Comparison of ENCODE assay signal across 8 cellular contexts in genomic region chr1:68120136-68120791, GRCh38.
A peak's percentile ranks its signal among the peaks of the same experiment; 100 is the strongest.
DNase-seq lines count a peak whose midpoint lies in the region; ATAC-seq, FAIRE-seq and TF ChIP-seq lines count a peak whose summit lies in the region.

No MANE protein-coding gene starts in this region.

- WGBS in esophagus squamous epithelium, 2 donors, result 39 to 42% methylated on average over 7 of the region's 7 CpGs

- no peaks in the 10 kb centered on the region for H3K27me3 Mint-ChIP-seq in nephron (ENCODE audit: low read depth)
- H3K27me3 Mint-ChIP-seq in T-helper 17 cell, result peaks cover 19% of the 10 kb centered on the region

- no peaks in the 10 kb centered on the region for H3K9me3 Mint-ChIP-seq in nephron

- TF ChIP-seq POLR2A in GM12892 (IDR thresholded peaks at IDR 0.05; ENCODE audit: low read depth, low read length), result no peak
- TF ChIP-seq POLR2A in esophagus squamous epithelium (IDR thresholded peaks at IDR 0.05), result no peak

- H3K27ac Mint-ChIP-seq in nephron (peak overlapping the region; percentile 21 to 44 (median 34)), T-helper 17 cell (no peak overlapping the region)

- ATAC-seq in HG02642 (IDR thresholded peaks at IDR 0.05; ENCODE audit: poor library complexity, unreplicated experiment) (peak; percentile 76), T-helper 17 cell (no peak)

- peak; percentile 80 for FAIRE-seq in GM12892 (lab: Jason Lieb, UNC)

- H3K4me3 Mint-ChIP-seq in nephron (no peak overlapping the region), T-helper 17 cell (no peak overlapping the region)

- peaks cover 0 to 7% (median 0%) of the 10 kb centered on the region in 3 donors for H3K4me1 ChIP-seq in esophagus squamous epithelium

- H3K9me3 ChIP-seq in esophagus squamous epithelium (no peaks in the 10 kb centered on the region), T-helper 17 cell (ENCODE audit: control insufficient read depth, low read length, poor library complexity, severe bottlenecking) (no peaks in the 10 kb centered on the region)

- peak overlapping the region; percentile 13 to 63 (median 55) for H3K27ac ChIP-seq in esophagus squamous epithelium

- TF ChIP-seq CTCF in esophagus squamous epithelium (IDR thresholded peaks at IDR 0.05), result peak; percentile 49 to 85 (median 83)
- TF ChIP-seq CTCF in nephron (IDR thresholded peaks at IDR 0.05; ENCODE audit: unreplicated experiment in 3 of 3), result peak; percentile 77 to 85 (median 84)

- H3K36me3 ChIP-seq in esophagus squamous epithelium, result peaks cover 0 to 43% (median 0%) of the 10 kb centered on the region in 3 donors

- H3K27me3 ChIP-seq in esophagus squamous epithelium, result no peaks in the 10 kb centered on the region

- intact Hi-C loops in esophagus squamous epithelium (cut with DNase I), result no loop called here

- no peak overlapping the region for H3K4me3 ChIP-seq in esophagus squamous epithelium

- H3K36me3 Mint-ChIP-seq in nephron (ENCODE audit: low read depth) (peaks cover 12% of the 10 kb centered on the region), T-helper 17 cell (ENCODE audit: low read depth) (no peaks in the 10 kb centered on the region)

- DNase-seq in Ammon's horn (ENCODE audit: low spot score), result peak; percentile 83
- peak; percentile 4 for DNase-seq in GM12892 (ENCODE audit: insufficient read length)
- peak; percentile 34 for DNase-seq in NCI-H1092 (lab: John Stamatoyannopoulos, UW)
- peak; percentile 76 for DNase-seq in SW480 (ENCODE audit: low spot score)
- no peak for DNase-seq in esophagus squamous epithelium (lab: John Stamatoyannopoulos, UW)
- DNase-seq in T-helper 17 cell, result no peak

- H3K4me1 Mint-ChIP-seq in nephron (peaks cover 6% of the 10 kb centered on the region), T-helper 17 cell (peaks cover 4% of the 10 kb centered on the region)

Comparison
In these comparisons a context has a peak if more than half of its experiments do, and no peak if none do; other contexts are left out.
1. DNase-seq: peak in Ammon's horn (single experiment), GM12892 (single experiment), NCI-H1092 (single experiment) and SW480 (single experiment); none in esophagus squamous epithelium (single experiment) and T-helper 17 cell (0 of 3).